ENCODE assay signal across 1 cellular context in the genomic region with DNA sequence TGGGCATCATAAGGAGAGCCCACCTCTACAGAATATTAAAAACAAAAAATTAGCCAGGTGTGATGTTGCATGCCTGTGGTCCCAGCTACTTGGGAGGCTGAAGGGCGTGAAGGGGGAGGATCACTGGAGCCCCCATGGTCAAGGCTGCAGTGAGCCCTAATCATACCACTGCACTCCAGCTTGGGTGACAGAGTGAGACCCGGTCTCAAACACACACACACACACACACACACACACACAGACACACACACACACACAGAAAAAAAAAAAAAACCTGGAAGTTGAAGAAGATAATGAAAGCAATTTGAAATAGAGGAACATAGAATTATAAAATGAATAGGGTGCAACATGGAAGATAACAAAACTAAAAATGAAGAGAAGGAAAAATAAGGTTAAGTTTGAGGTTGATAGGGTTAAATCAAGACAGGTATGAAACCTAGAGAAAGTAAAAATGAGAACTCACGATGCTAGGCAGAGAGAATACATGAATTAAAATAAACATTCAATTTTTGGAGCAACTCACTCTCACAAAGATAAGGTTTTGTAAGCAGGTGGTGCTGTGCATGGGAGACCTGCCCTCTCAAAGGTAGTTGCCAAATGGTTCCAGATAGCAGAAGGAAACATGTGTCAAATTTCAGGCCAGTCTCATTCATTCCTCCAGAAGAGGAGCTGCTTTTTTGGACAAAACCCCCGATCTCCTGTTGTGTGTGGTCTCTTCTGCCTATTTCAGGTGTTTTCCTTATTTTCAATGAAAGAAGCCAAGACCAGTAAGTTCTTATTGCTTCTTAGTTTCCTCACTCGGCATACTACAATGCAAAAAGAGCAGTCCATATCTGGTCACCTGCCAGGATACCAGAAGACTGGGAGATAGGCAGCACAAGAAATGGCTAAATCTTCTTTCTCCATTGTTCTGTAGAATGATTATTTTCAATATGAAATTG.
TF ChIP-seq lines count a peak whose summit lies in the region.

No MANE protein-coding gene starts in this region.

TF ChIP-seq in K562, 482 proteins besides CTCF, POLR2A, EP300 and RAD21 (continued from another document and continues in another):
- TF ChIP-seq, protein P1, sequence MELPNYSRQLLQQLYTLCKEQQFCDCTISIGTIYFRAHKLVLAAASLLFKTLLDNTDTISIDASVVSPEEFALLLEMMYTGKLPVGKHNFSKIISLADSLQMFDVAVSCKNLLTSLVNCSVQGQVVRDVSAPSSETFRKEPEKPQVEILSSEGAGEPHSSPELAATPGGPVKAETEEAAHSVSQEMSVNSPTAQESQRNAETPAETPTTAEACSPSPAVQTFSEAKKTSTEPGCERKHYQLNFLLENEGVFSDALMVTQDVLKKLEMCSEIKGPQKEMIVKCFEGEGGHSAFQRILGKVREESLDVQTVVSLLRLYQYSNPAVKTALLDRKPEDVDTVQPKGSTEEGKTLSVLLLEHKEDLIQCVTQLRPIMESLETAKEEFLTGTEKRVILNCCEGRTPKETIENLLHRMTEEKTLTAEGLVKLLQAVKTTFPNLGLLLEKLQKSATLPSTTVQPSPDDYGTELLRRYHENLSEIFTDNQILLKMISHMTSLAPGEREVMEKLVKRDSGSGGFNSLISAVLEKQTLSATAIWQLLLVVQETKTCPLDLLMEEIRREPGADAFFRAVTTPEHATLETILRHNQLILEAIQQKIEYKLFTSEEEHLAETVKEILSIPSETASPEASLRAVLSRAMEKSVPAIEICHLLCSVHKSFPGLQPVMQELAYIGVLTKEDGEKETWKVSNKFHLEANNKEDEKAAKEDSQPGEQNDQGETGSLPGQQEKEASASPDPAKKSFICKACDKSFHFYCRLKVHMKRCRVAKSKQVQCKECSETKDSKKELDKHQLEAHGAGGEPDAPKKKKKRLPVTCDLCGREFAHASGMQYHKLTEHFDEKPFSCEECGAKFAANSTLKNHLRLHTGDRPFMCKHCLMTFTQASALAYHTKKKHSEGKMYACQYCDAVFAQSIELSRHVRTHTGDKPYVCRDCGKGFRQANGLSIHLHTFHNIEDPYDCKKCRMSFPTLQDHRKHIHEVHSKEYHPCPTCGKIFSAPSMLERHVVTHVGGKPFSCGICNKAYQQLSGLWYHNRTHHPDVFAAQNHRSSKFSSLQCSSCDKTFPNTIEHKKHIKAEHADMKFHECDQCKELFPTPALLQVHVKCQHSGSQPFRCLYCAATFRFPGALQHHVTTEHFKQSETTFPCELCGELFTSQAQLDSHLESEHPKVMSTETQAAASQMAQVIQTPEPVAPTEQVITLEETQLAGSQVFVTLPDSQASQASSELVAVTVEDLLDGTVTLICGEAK (IDR thresholded peaks at IDR 0.05): 0 out of 2 replicates have a peak, but pooled peaks have one; percentile 18
- TF ChIP-seq, protein P1 (CRISPR knock-in tag; IDR thresholded peaks at IDR 0.05): no peak
- TF ChIP-seq, protein P2, sequence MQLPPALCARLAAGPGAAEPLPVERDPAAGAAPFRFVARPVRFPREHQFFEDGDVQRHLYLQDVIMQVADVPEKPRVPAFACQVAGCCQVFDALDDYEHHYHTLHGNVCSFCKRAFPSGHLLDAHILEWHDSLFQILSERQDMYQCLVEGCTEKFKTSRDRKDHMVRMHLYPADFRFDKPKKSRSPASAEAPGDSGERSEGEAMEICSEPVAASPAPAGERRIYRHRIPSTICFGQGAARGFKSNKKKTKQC (CRISPR knock-in tag; IDR thresholded peaks at IDR 0.05): no peak
- TF ChIP-seq BCL6 (CRISPR knock-in tag; IDR thresholded peaks at IDR 0.05) (no peak), ZKSCAN3 (CRISPR knock-in tag; IDR thresholded peaks at IDR 0.05) (no peak), IFI16 (CRISPR knock-in tag; IDR thresholded peaks at IDR 0.05) (no peak), E2F8 (IDR thresholded peaks at IDR 0.05; ENCODE audit: low read depth, partially characterized antibody) (no peak), TEAD2 (tag; IDR thresholded peaks at IDR 0.05) (no peak), NR2C2 (CRISPR knock-in tag; IDR thresholded peaks at IDR 0.05) (no peak), NR2C2 (tag; IDR thresholded peaks at IDR 0.05) (no peak), PRPF4 (IDR thresholded peaks at IDR 0.05; ENCODE audit: insufficient read depth, low read depth, low read length, poor library complexity, severe bottlenecking) (no peak), SETDB1 (IDR thresholded peaks at IDR 0.05; ENCODE audit: low read length) (no peak), CREM (IDR thresholded peaks at IDR 0.05; ENCODE audit: low read depth) (no peak), SMARCC2 (IDR thresholded peaks at IDR 0.05; ENCODE audit: low read depth) (no peak), ELF2 (CRISPR knock-in tag; IDR thresholded peaks at IDR 0.05) (no peak), HMG20B (CRISPR knock-in tag; IDR thresholded peaks at IDR 0.05) (no peak), E2F3 (CRISPR knock-in tag; IDR thresholded peaks at IDR 0.05) (no peak), CHD2 (IDR thresholded peaks at IDR 0.05; ENCODE audit: low read depth, low read length) (no peak), TGIF2 (CRISPR knock-in tag; IDR thresholded peaks at IDR 0.05) (no peak)
- TF ChIP-seq, protein P3, sequence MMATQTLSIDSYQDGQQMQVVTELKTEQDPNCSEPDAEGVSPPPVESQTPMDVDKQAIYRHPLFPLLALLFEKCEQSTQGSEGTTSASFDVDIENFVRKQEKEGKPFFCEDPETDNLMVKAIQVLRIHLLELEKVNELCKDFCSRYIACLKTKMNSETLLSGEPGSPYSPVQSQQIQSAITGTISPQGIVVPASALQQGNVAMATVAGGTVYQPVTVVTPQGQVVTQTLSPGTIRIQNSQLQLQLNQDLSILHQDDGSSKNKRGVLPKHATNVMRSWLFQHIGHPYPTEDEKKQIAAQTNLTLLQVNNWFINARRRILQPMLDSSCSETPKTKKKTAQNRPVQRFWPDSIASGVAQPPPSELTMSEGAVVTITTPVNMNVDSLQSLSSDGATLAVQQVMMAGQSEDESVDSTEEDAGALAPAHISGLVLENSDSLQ (IDR thresholded peaks at IDR 0.05): no peak
- TF ChIP-seq, protein P4, sequence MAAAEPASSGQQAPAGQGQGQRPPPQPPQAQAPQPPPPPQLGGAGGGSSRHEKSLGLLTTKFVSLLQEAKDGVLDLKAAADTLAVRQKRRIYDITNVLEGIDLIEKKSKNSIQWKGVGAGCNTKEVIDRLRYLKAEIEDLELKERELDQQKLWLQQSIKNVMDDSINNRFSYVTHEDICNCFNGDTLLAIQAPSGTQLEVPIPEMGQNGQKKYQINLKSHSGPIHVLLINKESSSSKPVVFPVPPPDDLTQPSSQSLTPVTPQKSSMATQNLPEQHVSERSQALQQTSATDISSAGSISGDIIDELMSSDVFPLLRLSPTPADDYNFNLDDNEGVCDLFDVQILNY (CRISPR knock-in tag; IDR thresholded peaks at IDR 0.05): no peak
- TF ChIP-seq, protein P5, sequence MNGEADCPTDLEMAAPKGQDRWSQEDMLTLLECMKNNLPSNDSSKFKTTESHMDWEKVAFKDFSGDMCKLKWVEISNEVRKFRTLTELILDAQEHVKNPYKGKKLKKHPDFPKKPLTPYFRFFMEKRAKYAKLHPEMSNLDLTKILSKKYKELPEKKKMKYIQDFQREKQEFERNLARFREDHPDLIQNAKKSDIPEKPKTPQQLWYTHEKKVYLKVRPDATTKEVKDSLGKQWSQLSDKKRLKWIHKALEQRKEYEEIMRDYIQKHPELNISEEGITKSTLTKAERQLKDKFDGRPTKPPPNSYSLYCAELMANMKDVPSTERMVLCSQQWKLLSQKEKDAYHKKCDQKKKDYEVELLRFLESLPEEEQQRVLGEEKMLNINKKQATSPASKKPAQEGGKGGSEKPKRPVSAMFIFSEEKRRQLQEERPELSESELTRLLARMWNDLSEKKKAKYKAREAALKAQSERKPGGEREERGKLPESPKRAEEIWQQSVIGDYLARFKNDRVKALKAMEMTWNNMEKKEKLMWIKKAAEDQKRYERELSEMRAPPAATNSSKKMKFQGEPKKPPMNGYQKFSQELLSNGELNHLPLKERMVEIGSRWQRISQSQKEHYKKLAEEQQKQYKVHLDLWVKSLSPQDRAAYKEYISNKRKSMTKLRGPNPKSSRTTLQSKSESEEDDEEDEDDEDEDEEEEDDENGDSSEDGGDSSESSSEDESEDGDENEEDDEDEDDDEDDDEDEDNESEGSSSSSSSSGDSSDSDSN (IDR thresholded peaks at IDR 0.05; ENCODE audit: borderline replicate concordance in 1 of 2, low read depth in 2 of 2, low read length in 2 of 2): 0 out of 4 replicates have a peak, but pooled peaks of 1 of the 2 experiments have one; percentile 1
